In genomic region chr5:170265527-170265926, GRCh38 we compare ENCODE assay signal across 12 cellular contexts. TPM values are rescaled to one million over a fixed set of nuclear protein-coding genes. Genes with fewer than 3 reads are reported as not detected.
DNase-seq lines count a peak whose midpoint lies in the region; ATAC-seq and TF ChIP-seq lines count a peak whose summit lies in the region.
"Had no signal": no experiment of that assay in that cellular context is flagged by ENCODE, and none has a peak within 500 bp of the region (broad histone marks: within the 10 kb centered on the region; RNA-seq: fewer than 3 reads in every experiment).

No MANE protein-coding gene starts in this region.

- H3K36me3 ChIP-seq in mucosa of descending colon (ENCODE audit: low read depth) (no peaks in the 10 kb centered on the region), uterus (no peaks in the 10 kb centered on the region)

- H3K4me3 Mint-ChIP-seq in activated naive CD8-positive, alpha-beta T cell, result peak overlapping the region; percentile 23
- H3K4me3 Mint-ChIP-seq in activated naive CD8-positive, alpha-beta T cell treated with anti-CD3 and anti-CD28 coated beads, Interleukin-2, amount 50 U/mL, for 24 hours, result no peak overlapping the region
- no peak overlapping the region for H3K4me3 Mint-ChIP-seq in effector memory CD8-positive, alpha-beta T cell

- intact Hi-C loops in mucosa of descending colon (cut with DNase I, micrococcal nuclease) (no loop called here), uterus (cut with DNase I; ENCODE audit: low total_unique reads) (loop anchor here (10.0 kb wide), 1 partner anchor 159 kb away; no protein-coding TSS in a partner anchor)

- H3K4me1 ChIP-seq in mucosa of descending colon (ENCODE audit: low read depth), result no peaks in the 10 kb centered on the region
- no peaks in the 10 kb centered on the region for H3K4me1 ChIP-seq in uterus

- H3K27ac ChIP-seq in uterus, result peak overlapping the region; percentile 67 to 72

- H3K27me3 ChIP-seq in uterus, result no peaks in the 10 kb centered on the region

- no peaks in the 10 kb centered on the region for H3K9me3 Mint-ChIP-seq in activated naive CD8-positive, alpha-beta T cell (ENCODE audit: low read depth)
- no peaks in the 10 kb centered on the region for H3K9me3 Mint-ChIP-seq in activated naive CD8-positive, alpha-beta T cell treated with anti-CD3 and anti-CD28 coated beads, Interleukin-2, amount 50 U/mL, for 24 hours
- H3K9me3 Mint-ChIP-seq in effector memory CD8-positive, alpha-beta T cell, result no peaks in the 10 kb centered on the region

- H3K4me3 ChIP-seq in mucosa of descending colon (no peak overlapping the region), uterus (no peak overlapping the region)

- ATAC-seq in activated naive CD8-positive, alpha-beta T cell treated with anti-CD3 and anti-CD28 coated beads, Interleukin-2, amount 50 U/mL, for 24 hours, result no peak
- ATAC-seq in effector memory CD8-positive, alpha-beta T cell (replicated peaks), result no peak
- ATAC-seq in mucosa of descending colon, result peak; percentile 14
- ATAC-seq in GM21825 (IDR thresholded peaks at IDR 0.05; ENCODE audit: unreplicated experiment), result no peak

- H3K36me3 Mint-ChIP-seq in activated naive CD8-positive, alpha-beta T cell, result peaks cover 42% of the 10 kb centered on the region
- H3K36me3 Mint-ChIP-seq in activated naive CD8-positive, alpha-beta T cell treated with anti-CD3 and anti-CD28 coated beads, Interleukin-2, amount 50 U/mL, for 24 hours (ENCODE audit: low read depth), result peaks cover 88% of the 10 kb centered on the region
- H3K36me3 Mint-ChIP-seq in effector memory CD8-positive, alpha-beta T cell (ENCODE audit: insufficient read depth), result peaks cover 96% of the 10 kb centered on the region

- peak overlapping the region; percentile 98 for H3K27ac Mint-ChIP-seq in activated naive CD8-positive, alpha-beta T cell
- H3K27ac Mint-ChIP-seq in activated naive CD8-positive, alpha-beta T cell treated with anti-CD3 and anti-CD28 coated beads, Interleukin-2, amount 50 U/mL, for 24 hours, result no peak overlapping the region
- peak overlapping the region; percentile 28 to 88 for H3K27ac Mint-ChIP-seq in effector memory CD8-positive, alpha-beta T cell

- no peaks in the 10 kb centered on the region for H3K9me3 ChIP-seq in mucosa of descending colon
- H3K9me3 ChIP-seq in uterus, result no peaks in the 10 kb centered on the region

- TF ChIP-seq CTCF in mucosa of descending colon (IDR thresholded peaks at IDR 0.05) (no peak), uterus (IDR thresholded peaks at IDR 0.05) (no peak)

- peaks cover 94% of the 10 kb centered on the region for H3K4me1 Mint-ChIP-seq in activated naive CD8-positive, alpha-beta T cell (ENCODE audit: low read depth)
- H3K4me1 Mint-ChIP-seq in activated naive CD8-positive, alpha-beta T cell treated with anti-CD3 and anti-CD28 coated beads, Interleukin-2, amount 50 U/mL, for 24 hours, result peaks cover 91% of the 10 kb centered on the region
- peaks cover 64 to 77% of the 10 kb centered on the region in 2 donors for H3K4me1 Mint-ChIP-seq in effector memory CD8-positive, alpha-beta T cell (ENCODE audit: low read depth in 2 of 2)

- no peaks in the 10 kb centered on the region for H3K27me3 Mint-ChIP-seq in activated naive CD8-positive, alpha-beta T cell
- no peaks in the 10 kb centered on the region for H3K27me3 Mint-ChIP-seq in activated naive CD8-positive, alpha-beta T cell treated with anti-CD3 and anti-CD28 coated beads, Interleukin-2, amount 50 U/mL, for 24 hours
- H3K27me3 Mint-ChIP-seq in effector memory CD8-positive, alpha-beta T cell, result no peaks in the 10 kb centered on the region

- no peak for TF ChIP-seq POLR2A in uterus (IDR thresholded peaks at IDR 0.05)

- DNase-seq in activated naive CD8-positive, alpha-beta T cell treated with anti-CD3 and anti-CD28 coated beads, Interleukin-2, amount 50 U/mL, for 24 hours, result no peak
- no peak for DNase-seq in effector memory CD8-positive, alpha-beta T cell
- DNase-seq in mucosa of descending colon (peak in 1 of 3 donors; percentile 24), uterus (peak; percentile 66), GF-D8 (lab: John Stamatoyannopoulos, UW) (no peak), amniotic stem cell (lab: John Stamatoyannopoulos, UW) (no peak)
- DNase-seq: AML-193; NCI-H1092; stimulated activated CD4-positive, alpha-beta T cell treated with anti-CD3 and anti-CD28 coated beads, Interleukin-4, amount 100 ng/mL, for 24 hours had no signal

RNA-seq across cellular contexts. Expression of gene LCP2, which starts 32.0 kb away (rescaled TPM):
- total RNA-seq in mucosa of descending colon (10 to 100 TPM; 13.5 to 24.5 (median 22.9) TPM), uterus (10 to 100 TPM in 3 of 4 donors, 1 to 10 TPM in 1; 1.3 to 19.1 (median 11.2) TPM)

RNA-seq across cellular contexts. Expression of gene C5orf58, which starts 32.7 kb away (rescaled TPM):
- total RNA-seq in mucosa of descending colon (not detected), uterus (not detected)
- total RNA-seq: lung microvascular endothelial cell had no signal

Comparison
In these comparisons a context has a peak if more than half of its experiments do, and no peak if none do; other contexts are left out.
1. DNase-seq: peak in uterus (2 of 2); none in activated naive CD8-positive, alpha-beta T cell treated with anti-CD3 and anti-CD28 coated beads, Interleukin-2, amount 50 U/mL, for 24 hours (single experiment), effector memory CD8-positive, alpha-beta T cell (0 of 3), GF-D8 (single experiment) and amniotic stem cell (single experiment).